Comparison of ENCODE assay signal across 17 cellular contexts in the genomic region with DNA sequence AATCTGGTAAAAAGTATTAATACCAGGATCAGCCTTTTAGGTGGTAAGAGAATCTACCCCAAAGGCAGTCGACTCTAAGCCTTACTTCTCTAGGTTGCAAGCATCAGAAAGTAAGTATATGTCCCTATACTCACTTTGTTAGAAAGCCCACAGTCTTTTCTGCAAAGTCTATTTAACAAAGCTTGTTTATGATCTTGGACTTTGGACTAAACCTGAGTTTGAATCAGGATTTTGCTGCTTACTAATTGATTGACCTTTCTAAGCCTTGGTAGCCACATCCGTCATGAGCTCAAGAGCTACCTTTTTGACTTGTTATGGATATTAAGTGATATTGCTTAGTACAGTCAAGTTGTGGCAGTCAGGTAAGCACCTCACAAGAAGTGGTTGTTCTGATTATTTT. TPM values are rescaled to one million over a fixed set of nuclear protein-coding genes. Genes with fewer than 3 reads are reported as not detected.
DNase-seq lines count a peak whose midpoint lies in the region; ATAC-seq, FAIRE-seq and TF ChIP-seq lines count a peak whose summit lies in the region.
"Had no signal": no experiment of that assay in that cellular context is flagged by ENCODE, and none has a peak within 500 bp of the region (broad histone marks: within the 10 kb centered on the region; RNA-seq: fewer than 3 reads in every experiment).

No MANE protein-coding gene starts in this region.

- no TSS peak for BruUV-seq in HepG2 (replicated peaks; lab: Mats Ljungman, UMichigan)

- no peak for TF ChIP-seq RAD21 in A549 (conservative IDR thresholded peaks at IDR 0.05 in 1 of 2, IDR thresholded peaks at IDR 0.05 in 1 of 2)
- no peak for TF ChIP-seq RAD21 in HepG2 (CRISPR knock-in tag; IDR thresholded peaks at IDR 0.05)

- no peaks in the 10 kb centered on the region for H3K4me1 Mint-ChIP-seq in activated naive CD8-positive, alpha-beta T cell treated with anti-CD3 and anti-CD28 coated beads for 36 hours

- POLR2A ChIA-PET in A549 (lab: Yijun Ruan, JAX): no interaction called here
- POLR2A ChIA-PET in HepG2 (lab: Yijun Ruan, JAX): interaction anchor here (0.9 to 2.5 kb wide), 5 partner anchors 8 to 19 kb away, joined by 3 to 10 read pairs (median 4); partner anchors contain the start of gene FMNL2

- no peaks in the 10 kb centered on the region for H3K36me3 Mint-ChIP-seq in activated naive CD8-positive, alpha-beta T cell treated with anti-CD3 and anti-CD28 coated beads for 36 hours

- H3K4me3 Mint-ChIP-seq in activated naive CD8-positive, alpha-beta T cell treated with anti-CD3 and anti-CD28 coated beads for 36 hours: no peak overlapping the region
- H3K4me3 Mint-ChIP-seq: HFFc6 had no signal

- H3K27ac ChIP-seq in A549 (peak overlapping the region in 1 of 2 experiments; percentile 2; a peak in 1 of 6 replicates), cingulate gyrus (ENCODE audit: low read depth, low read length) (peak overlapping the region; percentile 66), HepG2 (ENCODE audit: extremely low read length, insufficient read depth, low read length) (peak overlapping the region; percentile 38), temporal lobe (ENCODE audit: low read depth, low read length) (peak overlapping the region; percentile 77), stomach (no peak overlapping the region)
- H3K27ac ChIP-seq: 22Rv1, BLaER1, HL-60 had no signal

- intact Hi-C loops in HepG2 (cut with micrococcal nuclease; ENCODE audit: unreplicated experiment) (loop anchor here (5.0 kb wide), 1 partner anchor 74 kb away; no protein-coding TSS in a partner anchor), stomach (cut with DNase I; ENCODE audit: low total_unique reads) (no loop called here)

- no peak for DNase-seq in A549 (ENCODE audit: low read depth in 1 of 2, low spot score in 1 of 2)
- peak; percentile 71 for DNase-seq in HepG2 (ENCODE audit: low spot score)
- DNase-seq in stomach: no peak
- DNase-seq in activated naive CD8-positive, alpha-beta T cell treated with anti-CD3 and anti-CD28 coated beads for 36 hours: no peak
- DNase-seq: AML-193, DMS53, GF-D8, HCEC 1CT, HFFc6, IMR-90 had no signal

- H3K9me3 Mint-ChIP-seq in activated naive CD8-positive, alpha-beta T cell treated with anti-CD3 and anti-CD28 coated beads for 36 hours: no peaks in the 10 kb centered on the region
- H3K9me3 Mint-ChIP-seq: HFFc6 had no signal

- no peak for FAIRE-seq in A549 (lab: Jason Lieb, UNC)
- no peak for FAIRE-seq in HepG2 (lab: Jason Lieb, UNC)
- FAIRE-seq: GM19239 had no signal

- H2AFZ ChIP-seq in HepG2 (ENCODE audit: low read length): no peak overlapping the region

- TF ChIP-seq CTCF in A549 (IDR thresholded peaks at IDR 0.05) (no peak), HepG2 (CRISPR knock-in tag; IDR thresholded peaks at IDR 0.05) (no peak), stomach (IDR thresholded peaks at IDR 0.05) (no peak)

- no peak overlapping the region for H3K27ac Mint-ChIP-seq in activated naive CD8-positive, alpha-beta T cell treated with anti-CD3 and anti-CD28 coated beads for 36 hours
- H3K27ac Mint-ChIP-seq: HFFc6 had no signal

- no peak overlapping the region for H3K9ac ChIP-seq in HepG2 (ENCODE audit: insufficient read depth, low read depth, low read length)
- H3K9ac ChIP-seq: BLaER1 had no signal

- peaks cover 87% of the 10 kb centered on the region for H3K79me2 ChIP-seq in HepG2 (ENCODE audit: insufficient read depth, low read length)

- H3K4me1 ChIP-seq in A549 (peaks cover 36% of the 10 kb centered on the region), HepG2 (ENCODE audit: insufficient read depth, low read length) (peaks cover 86% of the 10 kb centered on the region), stomach (peaks cover 0 to 30% (median 14%) of the 10 kb centered on the region in 4 donors)

- H3K27me3 Mint-ChIP-seq in activated naive CD8-positive, alpha-beta T cell treated with anti-CD3 and anti-CD28 coated beads for 36 hours: peaks cover 7% of the 10 kb centered on the region

- in situ Hi-C loops in HepG2 (cut with HindIII; ENCODE audit: extremely low pct_ligation_motif_present, low pct_unique_long_range_greater_than_20kb): no loop called here

- TF ChIP-seq EP300 in A549 (IDR thresholded peaks at IDR 0.05): no peak
- TF ChIP-seq EP300 in HepG2 (IDR thresholded peaks at IDR 0.05; ENCODE audit: low read depth in 2 of 2, low read length in 2 of 2): peak in 1 of 2 experiments; percentile 53; a peak in 2 of 4 replicates
- no peak for TF ChIP-seq EP300 in HepG2 (CRISPR knock-in tag; IDR thresholded peaks at IDR 0.05; ENCODE audit: borderline replicate concordance)
- TF ChIP-seq EP300 in stomach (IDR thresholded peaks at IDR 0.05): no peak

- H4K20me1 ChIP-seq in HepG2 (ENCODE audit: insufficient read depth, low read length): peaks cover 14% of the 10 kb centered on the region; the same call in 1 of the 2 replicates

- H3K4me3 ChIP-seq in A549 (no peak overlapping the region), HepG2 (replicated peaks in 1 of 3; ENCODE audit: insufficient read depth in 1 of 3, low read depth in 2 of 3, low read length in 3 of 3) (no peak overlapping the region), stomach (no peak overlapping the region)
- H3K4me3 ChIP-seq: BLaER1 had no signal

- WGBS in A549 (ENCODE audit: missing lambda C conversion rate): 67% methylated on average over 2 of the region's 2 CpGs
- WGBS in HepG2 (ENCODE audit: low lambda C conversion rate): 81% methylated on average over 2 of the region's 2 CpGs
- WGBS in stomach, 5 donors: 69 to 78% (median 70%) methylated on average over 2 of the region's 2 CpGs

- H3K27me3 ChIP-seq in HepG2 (ENCODE audit: control insufficient read depth in 1 of 2, insufficient read depth in 2 of 2, low read length in 2 of 2): no peaks in the 10 kb centered on the region
- no peaks in the 10 kb centered on the region for H3K27me3 ChIP-seq in stomach
- H3K27me3 ChIP-seq: BLaER1 had no signal

- ATAC-seq in A549 (no peak), HepG2 (no peak), GM21447 (IDR thresholded peaks at IDR 0.05; ENCODE audit: unreplicated experiment) (no peak)

- H3K36me3 ChIP-seq in HepG2 (replicated peaks in 1 of 2; ENCODE audit: control insufficient read depth in 1 of 2, insufficient read depth in 2 of 2, low read length in 2 of 2) (peaks cover 1 to 11% of the 10 kb centered on the region in 2 experiments; a peak in 3 of 5 replicates), stomach (no peaks in the 10 kb centered on the region)

- H3K9me3 ChIP-seq in A549 (no peaks in the 10 kb centered on the region), HepG2 (ENCODE audit: low read length) (no peaks in the 10 kb centered on the region), stomach (no peaks in the 10 kb centered on the region)

- TF ChIP-seq POLR2A in A549 (IDR thresholded peaks at IDR 0.05; ENCODE audit: low read length) (no peak), HepG2 (IDR thresholded peaks at IDR 0.05; ENCODE audit: insufficient read depth in 1 of 2, low read depth in 2 of 2, low read length in 2 of 2) (no peak), stomach (IDR thresholded peaks at IDR 0.05) (no peak)

- CTCF ChIA-PET in A549 (lab: Yijun Ruan, JAX) (interaction anchor here (0.6 kb wide), 1 partner anchor 123 kb away, joined by 4 read pairs; no protein-coding TSS in a partner anchor), HepG2 (lab: Yijun Ruan, JAX; ENCODE audit: low intra/inter-chr PET ratio, low total read pairs) (no interaction called here)

- H3K4me2 ChIP-seq in A549 (peak overlapping the region; percentile 45), HepG2 (ENCODE audit: low read depth, low read length) (peak overlapping the region; percentile 23)
- H3K4me2 ChIP-seq: BLaER1 had no signal

TF ChIP-seq in A549, 52 proteins besides CTCF, POLR2A, EP300 and RAD21 (continues in another document):
- TF ChIP-seq FOXS1 (CRISPR knock-in tag; IDR thresholded peaks at IDR 0.05) (no peak), GATA3 (IDR thresholded peaks at IDR 0.05; ENCODE audit: borderline replicate concordance) (no peak), CBX2 (IDR thresholded peaks at IDR 0.05; ENCODE audit: borderline replicate concordance, low read depth) (no peak)

TF ChIP-seq in HepG2, 621 proteins besides CTCF, POLR2A, EP300 and RAD21 (continues in another document):
- no peak for TF ChIP-seq RFXAP (CRISPR knock-in tag; IDR thresholded peaks at IDR 0.05; ENCODE audit: borderline replicate concordance)

RNA-seq across cellular contexts. Expression of gene FMNL2, which starts 18.4 kb away (rescaled TPM):
- polyA plus RNA-seq in A549 (2011; rRNA removed) (33.9 and 36.5 TPM in 2 replicates), A549 (2017; fragmentation: RNase III; extraction: RNeasy Plus Mini Kit Qiagen cat#74134 plus additional on column Dnase treatment) (23.0 to 27.9 TPM (median 24.6 TPM) in 3 replicates), HepG2 (2011; rRNA removed) (62.5 and 67.7 TPM in 2 replicates), stomach (10 to 100 TPM in 1 of 3 donors, 1 to 10 TPM in 2; 7.8 to 12.3 (median 8.8) TPM)
- 8.9 and 10.5 TPM in 2 replicates for polyA plus RNA-seq in A549 (2012; cell fraction: cytosol; rRNA removed)
- 7.2 and 11.8 TPM in 2 replicates for polyA plus RNA-seq in A549 (2012; cell fraction: nucleus; rRNA removed)
- 9.3 and 11.1 TPM in 2 replicates for polyA minus RNA-seq in A549 (2011; rRNA and poly(A)+ RNA removed)
- total RNA-seq in HepG2 (2016; rRNA removed; fragmentation: Illumina TruSeq; extraction: Trizol) (63.2 and 66.5 TPM in 2 replicates), temporal lobe (88.3 TPM), stomach (10 to 100 TPM; 25.8 to 100.0 (median 54.3) TPM)
- total RNA-seq in HepG2 (2016; cell fraction: cytosol; rRNA removed; fragmentation: Illumina TruSeq; extraction: Trizol; ENCODE audit: low read depth): 6.8 and 8.5 TPM in 2 replicates
- total RNA-seq in HepG2 (2016; cell fraction: insoluble cytoplasmic fraction; rRNA removed; fragmentation: Illumina TruSeq; extraction: Trizol): 60.0 and 65.7 TPM in 2 replicates
- 25.0 and 25.7 TPM in 2 replicates for total RNA-seq in HepG2 (2016; cell fraction: membrane; rRNA removed; fragmentation: Illumina TruSeq; extraction: Trizol)
- total RNA-seq in HepG2 (2016; cell fraction: nucleus; rRNA removed; fragmentation: Illumina TruSeq; extraction: Trizol): 76.2 and 83.3 TPM in 2 replicates
- polyA plus RNA-seq in HepG2 (2011; cell fraction: cytosol; rRNA removed): 20.3 and 32.4 TPM in 2 replicates
- polyA plus RNA-seq in HepG2 (2011; cell fraction: nucleus; rRNA removed): 78.2 and 99.5 TPM in 2 replicates
- 73.3 and 86.5 TPM in 2 replicates for polyA plus RNA-seq in HepG2 (2012)
- 1.7 and 2.1 TPM in 2 replicates for polyA plus RNA-seq in HepG2 (2016; cell fraction: cytosol; fragmentation: Illumina TruSeq; extraction: Trizol; ENCODE audit: low read depth)
- 66.8 and 70.0 TPM in 2 replicates for polyA plus RNA-seq in HepG2 (2016; cell fraction: insoluble cytoplasmic fraction; fragmentation: Illumina TruSeq; extraction: Trizol; ENCODE audit: low read depth)
- 9.7 and 11.9 TPM in 2 replicates for polyA plus RNA-seq in HepG2 (2016; cell fraction: membrane; fragmentation: Illumina TruSeq; extraction: Trizol; ENCODE audit: low read depth)
- 139 and 144 TPM in 2 replicates for polyA plus RNA-seq in HepG2 (2016; cell fraction: nucleus; fragmentation: Illumina TruSeq; extraction: Trizol; ENCODE audit: insufficient read depth, low read depth)
- polyA minus RNA-seq in HepG2 (2011; rRNA and poly(A)+ RNA removed; ENCODE audit: low replicate concordance): 4.2 and 30.7 TPM in 2 replicates
- polyA minus RNA-seq in HepG2 (2011; cell fraction: cytosol; rRNA and poly(A)+ RNA removed): 43.7 and 45.2 TPM in 2 replicates
- 160 and 184 TPM in 2 replicates for polyA minus RNA-seq in HepG2 (2011; cell fraction: nucleus; rRNA and poly(A)+ RNA removed)
- 1 to 10 TPM in 1 of 2 experiments, under 1 TPM in 1; 0.98 to 1.3 TPM for total RNA-seq in activated naive CD8-positive, alpha-beta T cell treated with anti-CD3 and anti-CD28 coated beads for 36 hours

Comparison
In these comparisons a context has a peak if more than half of its experiments do, and no peak if none do; other contexts are left out.
1. H3K27ac ChIP-seq: peak in cingulate gyrus (single experiment), HepG2 (single experiment) and temporal lobe (single experiment); none in stomach (0 of 5).
2. Of the 38 proteins assayed by ChIP-seq in both HepG2 and A549: peak only in HepG2: CHD4; only in A549: none; in both: none; in neither: 36; mixed calls (peak in some experiments, not most) for 1.